In the genomic region with DNA sequence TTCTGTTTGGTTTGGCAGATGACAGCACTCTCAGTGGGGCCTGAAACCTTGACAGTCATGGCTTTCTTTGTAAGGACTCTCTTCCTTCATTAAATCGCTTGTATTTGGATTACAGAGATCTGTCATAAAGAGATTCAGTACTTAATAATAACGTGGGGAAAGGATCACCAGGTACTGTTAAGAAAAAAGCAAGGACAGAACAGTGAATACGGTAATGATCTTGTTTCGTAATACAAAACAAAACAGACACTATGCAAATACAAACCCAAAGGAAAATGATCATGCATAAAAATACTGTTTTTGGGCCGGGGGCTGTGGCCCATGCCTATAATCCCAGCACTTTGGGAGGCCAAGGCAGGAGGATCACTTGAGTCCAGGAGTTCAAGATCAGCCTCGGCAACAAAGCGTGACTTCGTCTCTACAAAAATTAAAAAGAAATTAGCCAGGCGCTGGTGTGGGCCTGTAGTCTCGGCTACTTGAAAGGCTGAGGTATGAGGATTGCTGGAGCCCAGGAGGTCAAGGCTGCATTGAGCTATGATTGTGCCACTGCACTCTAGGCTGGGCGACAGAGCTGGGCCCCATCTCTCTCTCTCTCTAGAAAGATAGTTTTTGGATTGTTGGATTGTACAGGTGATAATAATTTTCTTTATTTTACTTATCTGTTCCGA, we compare ENCODE assay signal across 12 cellular contexts.
DNase-seq lines count a peak whose midpoint lies in the region; ATAC-seq, FAIRE-seq and TF ChIP-seq lines count a peak whose summit lies in the region.
"Had no signal": no experiment of that assay in that cellular context is flagged by ENCODE, and none has a peak within 500 bp of the region (broad histone marks: within the 10 kb centered on the region; RNA-seq: fewer than 3 reads in every experiment).

No MANE protein-coding gene starts in this region.

- no peak for DNase-seq in CD8-positive, alpha-beta T cell
- DNase-seq in breast epithelium (ENCODE audit: low spot score in 2 of 2), result no peak
- DNase-seq in nephron progenitor cell, result no peak
- no peak for DNase-seq in SHP77 treated with DMSO at 0.1 percent for 48 hours (lab: John Stamatoyannopoulos, UW)
- DNase-seq in NCI-H128 (lab: John Stamatoyannopoulos, UW; ENCODE audit: unreplicated experiment), result no peak
- no peak for DNase-seq in kidney
- no peak for DNase-seq in T1000 (lab: John Stamatoyannopoulos, UW)
- DNase-seq: cerebellar nuclear complex, DMS 273 treated with DMSO at 0.1 percent for 48 hours, foreskin melanocyte, MV-4-11 had no signal

- CTCF ChIA-PET in CD8-positive, alpha-beta T cell (lab: Charles Lee), result no interaction called here

- H3K9ac ChIP-seq in HUES64 (ENCODE audit: low read depth, low read length) (no peak overlapping the region), kidney (ENCODE audit: low read length in 2 of 2) (no peak overlapping the region)

- TF ChIP-seq POLR2A in breast epithelium (IDR thresholded peaks at IDR 0.05), result no peak

- peak overlapping the region; percentile 62 for H3K27ac Mint-ChIP-seq in CD8-positive, alpha-beta T cell
- H3K27ac Mint-ChIP-seq in nephron progenitor cell, result no peak overlapping the region

- peaks cover 13% of the 10 kb centered on the region for H3K4me1 Mint-ChIP-seq in CD8-positive, alpha-beta T cell (ENCODE audit: low read depth)
- peaks cover 5% of the 10 kb centered on the region for H3K4me1 Mint-ChIP-seq in nephron progenitor cell

- ATAC-seq in CD8-positive, alpha-beta T cell, result no peak

- 79% methylated on average over 10 of the region's 12 CpGs for WGBS in HUES64

- no peaks in the 10 kb centered on the region for H3K27me3 Mint-ChIP-seq in CD8-positive, alpha-beta T cell (ENCODE audit: low read depth)
- peaks cover 44% of the 10 kb centered on the region for H3K27me3 Mint-ChIP-seq in nephron progenitor cell (ENCODE audit: low read depth, poor library complexity)

- FAIRE-seq in kidney (lab: Jason Lieb, UNC), result no peak

- peak overlapping the region; percentile 84 for H3K4me3 Mint-ChIP-seq in CD8-positive, alpha-beta T cell
- H3K4me3 Mint-ChIP-seq in nephron progenitor cell, result peak overlapping the region; percentile 78

- H3K4me3 ChIP-seq in CD8-positive, alpha-beta T cell (ENCODE audit: low read depth, low read length), result peak overlapping the region; percentile 20
- peak overlapping the region; percentile 46; the same call in 1 of the 2 replicates for H3K4me3 ChIP-seq in HUES64 (ENCODE audit: low read length)
- H3K4me3 ChIP-seq in breast epithelium, result peak overlapping the region in 2 of 3 donors; percentile 63 to 68
- H3K4me3 ChIP-seq in kidney (ENCODE audit: low read length in 2 of 2), result peak overlapping the region in 1 of 2 donors; percentile 49

- TF ChIP-seq CTCF in CD8-positive, alpha-beta T cell (IDR thresholded peaks at IDR 0.05), result no peak
- no peak for TF ChIP-seq CTCF in breast epithelium (IDR thresholded peaks at IDR 0.05)
- no peak for TF ChIP-seq CTCF in nephron progenitor cell (IDR thresholded peaks at IDR 0.05)
- no peak for TF ChIP-seq CTCF in kidney (IDR thresholded peaks at IDR 0.05; ENCODE audit: borderline replicate concordance, extremely low read depth, insufficient read depth)

- no peaks in the 10 kb centered on the region for H3K9me3 Mint-ChIP-seq in CD8-positive, alpha-beta T cell
- peaks cover 13% of the 10 kb centered on the region for H3K9me3 Mint-ChIP-seq in nephron progenitor cell

- intact Hi-C loops in CD8-positive, alpha-beta T cell (cut with DNase I, micrococcal nuclease), result loop anchor here in 1 of 2 experiments (10.0 kb wide), 1 partner anchor 249 kb away; no protein-coding TSS in a partner anchor
- intact Hi-C loops in breast epithelium (cut with DNase I; ENCODE audit: low total_unique reads) (no loop called here), kidney (cut with DNase I) (no loop called here)

- no peaks in the 10 kb centered on the region for H3K27me3 ChIP-seq in CD8-positive, alpha-beta T cell (ENCODE audit: insufficient read depth, low read length)
- peaks cover 11% of the 10 kb centered on the region; the same call in 1 of the 2 replicates for H3K27me3 ChIP-seq in HUES64 (ENCODE audit: insufficient read depth, low read length)
- no peaks in the 10 kb centered on the region for H3K27me3 ChIP-seq in breast epithelium

- H3K36me3 Mint-ChIP-seq in CD8-positive, alpha-beta T cell, result no peaks in the 10 kb centered on the region
- no peaks in the 10 kb centered on the region for H3K36me3 Mint-ChIP-seq in nephron progenitor cell (ENCODE audit: low read depth)

- peaks cover 7% of the 10 kb centered on the region for H3K4me1 ChIP-seq in CD8-positive, alpha-beta T cell (ENCODE audit: insufficient read depth, low read length)
- H3K4me1 ChIP-seq in HUES64 (ENCODE audit: insufficient read depth, low read length), result no peaks in the 10 kb centered on the region
- H3K4me1 ChIP-seq in breast epithelium, result peaks cover 0 to 4% of the 10 kb centered on the region in 2 donors
- peaks cover 0 to 4% of the 10 kb centered on the region in 2 donors for H3K4me1 ChIP-seq in kidney (ENCODE audit: control insufficient read depth in 1 of 2, insufficient read depth in 1 of 2, low read depth in 1 of 2, low read length in 2 of 2)

- no peak overlapping the region for H3K27ac ChIP-seq in CD8-positive, alpha-beta T cell (ENCODE audit: low read depth, low read length)
- no peak overlapping the region; the same call in 1 of the 2 replicates for H3K27ac ChIP-seq in HUES64 (ENCODE audit: low read depth, low read length)
- peak overlapping the region; percentile 54 to 72 for H3K27ac ChIP-seq in breast epithelium
- peak overlapping the region in 1 of 2 donors; percentile 22 for H3K27ac ChIP-seq in kidney (ENCODE audit: low read depth in 2 of 2, low read length in 2 of 2)

- no peaks in the 10 kb centered on the region for H3K36me3 ChIP-seq in CD8-positive, alpha-beta T cell (ENCODE audit: insufficient read depth, low read length)
- H3K36me3 ChIP-seq in HUES64 (ENCODE audit: insufficient read depth, low read length) (no peaks in the 10 kb centered on the region), breast epithelium (no peaks in the 10 kb centered on the region), kidney (ENCODE audit: control insufficient read depth in 1 of 2, insufficient read depth in 2 of 2, low read length in 2 of 2) (no peaks in the 10 kb centered on the region)

- POLR2A ChIA-PET in CD8-positive, alpha-beta T cell (lab: Charles Lee), result no interaction called here

- H3K9me3 ChIP-seq in CD8-positive, alpha-beta T cell (ENCODE audit: low read length), result no peaks in the 10 kb centered on the region
- H3K9me3 ChIP-seq in HUES64 (ENCODE audit: insufficient read depth, low read depth, low read length), result no peaks in the 10 kb centered on the region
- no peaks in the 10 kb centered on the region for H3K9me3 ChIP-seq in breast epithelium
- no peaks in the 10 kb centered on the region for H3K9me3 ChIP-seq in kidney (ENCODE audit: control insufficient read depth in 1 of 2, low read length in 2 of 2)

Comparison
In these comparisons a context has a peak if more than half of its experiments do, and no peak if none do; other contexts are left out.
1. H3K27ac ChIP-seq: peak in breast epithelium (2 of 2); none in CD8-positive, alpha-beta T cell (single experiment) and HUES64 (single experiment).